ENCODE assay signal across 1 cellular context in genomic region chr2:64644240-64645013, GRCh38.
A peak's percentile ranks its signal among the peaks of the same experiment; 100 is the strongest.
TF ChIP-seq lines count a peak whose summit lies in the region.

No MANE protein-coding gene starts in this region.

TF ChIP-seq in HepG2, 621 proteins besides CTCF, POLR2A, EP300 and RAD21 (continued from another document and continues in another):
- TF ChIP-seq ZBTB42 (CRISPR knock-in tag; IDR thresholded peaks at IDR 0.05): no peak
- TF ChIP-seq FOXO4 (CRISPR knock-in tag; conservative IDR thresholded peaks at IDR 0.05): no peak
- no peak for TF ChIP-seq MTA1 (CRISPR knock-in tag; IDR thresholded peaks at IDR 0.05; ENCODE audit: borderline replicate concordance)
- TF ChIP-seq GATAD1 (CRISPR knock-in tag; IDR thresholded peaks at IDR 0.05): no peak
- no peak for TF ChIP-seq MBNL3 (CRISPR knock-in tag; conservative IDR thresholded peaks at IDR 0.05)
- TF ChIP-seq PTBP1 (IDR thresholded peaks at IDR 0.05; ENCODE audit: low read depth, low read length, poor library complexity, severe bottlenecking): no peak
- TF ChIP-seq GATA4 (IDR thresholded peaks at IDR 0.05; ENCODE audit: borderline replicate concordance, low read depth): no peak
- TF ChIP-seq TFAP4 (IDR thresholded peaks at IDR 0.05; ENCODE audit: borderline replicate concordance, low read depth): no peak
- TF ChIP-seq ZNF558 (CRISPR knock-in tag; IDR thresholded peaks at IDR 0.05; ENCODE audit: borderline replicate concordance): no peak
- peak; percentile 18; the same call in 1 of the 2 replicates for TF ChIP-seq MEF2D (CRISPR knock-in tag; IDR thresholded peaks at IDR 0.05)
- TF ChIP-seq ZNF274 (CRISPR knock-in tag; IDR thresholded peaks at IDR 0.05): 0 out of 2 replicates have a peak, but pooled peaks have one; percentile 11
- TF ChIP-seq ZIK1 (CRISPR knock-in tag; IDR thresholded peaks at IDR 0.05; ENCODE audit: borderline replicate concordance, low read depth): 0 out of 2 replicates have a peak, but pooled peaks have one; percentile 33
- TF ChIP-seq NFE2 (CRISPR knock-in tag; IDR thresholded peaks at IDR 0.05): peak; percentile 65; the same call in 1 of the 2 replicates
- 0 out of 2 replicates have a peak, but pooled peaks have one; percentile 20 for TF ChIP-seq FOXO1 (CRISPR knock-in tag; IDR thresholded peaks at IDR 0.05)
- 0 out of 2 replicates have a peak, but pooled peaks have one; percentile 6 for TF ChIP-seq SOX5 (CRISPR knock-in tag; IDR thresholded peaks at IDR 0.05; ENCODE audit: borderline replicate concordance)
- TF ChIP-seq MBD4 (IDR thresholded peaks at IDR 0.05; ENCODE audit: borderline replicate concordance, low read length): no peak
- TF ChIP-seq SAP130 (CRISPR knock-in tag; IDR thresholded peaks at IDR 0.05; ENCODE audit: low read depth): peak; percentile 44
- TF ChIP-seq HINFP (CRISPR knock-in tag; IDR thresholded peaks at IDR 0.05; ENCODE audit: low read depth): no peak
- TF ChIP-seq ZNF503 (CRISPR knock-in tag; IDR thresholded peaks at IDR 0.05): no peak
- TF ChIP-seq ZNF782 (CRISPR knock-in tag; IDR thresholded peaks at IDR 0.05; ENCODE audit: borderline replicate concordance): no peak
- TF ChIP-seq MED8 (CRISPR knock-in tag; IDR thresholded peaks at IDR 0.05; ENCODE audit: insufficient replicate concordance): peak; percentile 42
- TF ChIP-seq RXRA (CRISPR knock-in tag; IDR thresholded peaks at IDR 0.05): 0 out of 2 replicates have a peak, but pooled peaks have one; percentile 41
- TF ChIP-seq MNT (IDR thresholded peaks at IDR 0.05): no peak
- 0 out of 2 replicates have a peak, but pooled peaks have one; percentile 30 for TF ChIP-seq ZNF691 (CRISPR knock-in tag; IDR thresholded peaks at IDR 0.05; ENCODE audit: borderline replicate concordance, low read depth)
- peak; percentile 72; the same call in 1 of the 2 replicates for TF ChIP-seq CAMTA2 (CRISPR knock-in tag; IDR thresholded peaks at IDR 0.05; ENCODE audit: borderline replicate concordance)
- no peak; the same call in 1 of the 2 replicates for TF ChIP-seq SIX4 (CRISPR knock-in tag; IDR thresholded peaks at IDR 0.05)
- peak; percentile 35; the same call in 1 of the 2 replicates for TF ChIP-seq ETV5 (CRISPR knock-in tag; IDR thresholded peaks at IDR 0.05; ENCODE audit: borderline replicate concordance)
- TF ChIP-seq ZNF891 (CRISPR knock-in tag; IDR thresholded peaks at IDR 0.05): peak; percentile 62; the same call in 1 of the 2 replicates
- TF ChIP-seq ELK4 (CRISPR knock-in tag; IDR thresholded peaks at IDR 0.05; ENCODE audit: borderline replicate concordance): no peak
- TF ChIP-seq TBX2 (CRISPR knock-in tag; IDR thresholded peaks at IDR 0.05; ENCODE audit: borderline replicate concordance): 0 out of 2 replicates have a peak, but pooled peaks have one; percentile 6
- peak; percentile 40 for TF ChIP-seq BORCS8-MEF2B (CRISPR knock-in tag; IDR thresholded peaks at IDR 0.05)
- 0 out of 2 replicates have a peak, but pooled peaks have one; percentile 15 for TF ChIP-seq ZBED4 (CRISPR knock-in tag; IDR thresholded peaks at IDR 0.05; ENCODE audit: borderline replicate concordance)
- peak; percentile 53 for TF ChIP-seq POLR2G (IDR thresholded peaks at IDR 0.05; ENCODE audit: low read depth, low read length)
- peak; percentile 2; the same call in 1 of the 2 replicates for TF ChIP-seq KAT8 (CRISPR knock-in tag; IDR thresholded peaks at IDR 0.05)
- TF ChIP-seq E2F2 (CRISPR knock-in tag; IDR thresholded peaks at IDR 0.05; ENCODE audit: borderline replicate concordance): no peak
- TF ChIP-seq ZNF484 (CRISPR knock-in tag; IDR thresholded peaks at IDR 0.05; ENCODE audit: borderline replicate concordance, low read depth): no peak
- TF ChIP-seq IRX3 (CRISPR knock-in tag; IDR thresholded peaks at IDR 0.05; ENCODE audit: borderline replicate concordance, low read depth): 0 out of 2 replicates have a peak, but pooled peaks have one; percentile 51
- TF ChIP-seq ZNF143 (CRISPR knock-in tag; IDR thresholded peaks at IDR 0.05): no peak
- TF ChIP-seq AGO2 (optimal IDR thresholded peaks at IDR 0.05; ENCODE audit: low read depth, low read length): no peak
- TF ChIP-seq KDM3A (CRISPR knock-in tag; IDR thresholded peaks at IDR 0.05; ENCODE audit: low read depth): no peak
- peak; percentile 12; the same call in 1 of the 2 replicates for TF ChIP-seq HMGXB3 (CRISPR knock-in tag; IDR thresholded peaks at IDR 0.05; ENCODE audit: borderline replicate concordance)
- TF ChIP-seq REPIN1 (CRISPR knock-in tag; IDR thresholded peaks at IDR 0.05; ENCODE audit: borderline replicate concordance, low read depth): 0 out of 2 replicates have a peak, but pooled peaks have one; percentile 55
